ENCODE assay signal across 18 cellular contexts in the genomic region with DNA sequence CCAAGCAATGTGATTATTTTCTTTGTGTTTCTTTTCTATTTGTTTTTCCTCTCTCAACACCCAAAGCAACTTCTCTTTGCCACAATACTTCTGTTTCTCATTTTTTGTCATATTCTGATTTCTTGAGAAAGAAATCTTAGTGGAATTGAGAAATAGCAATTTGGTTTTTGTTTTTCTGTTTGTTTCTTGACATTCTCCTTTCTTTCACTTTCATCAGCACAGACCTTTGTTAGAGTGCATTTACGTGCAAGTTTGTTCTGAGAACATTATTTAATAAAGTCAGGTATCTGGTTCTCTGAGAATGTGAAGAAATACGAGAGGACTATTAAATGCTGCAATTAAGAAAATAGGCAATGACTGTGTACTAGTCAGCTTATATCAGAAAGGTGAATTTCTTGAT.
DNase-seq lines count a peak whose midpoint lies in the region; ATAC-seq and TF ChIP-seq lines count a peak whose summit lies in the region.
"Had no signal": no experiment of that assay in that cellular context is flagged by ENCODE, and none has a peak within 500 bp of the region (broad histone marks: within the 10 kb centered on the region; RNA-seq: fewer than 3 reads in every experiment).

No MANE protein-coding gene starts in this region.

- ATAC-seq in GM19395 (IDR thresholded peaks at IDR 0.05; ENCODE audit: unreplicated experiment) (peak; percentile 64), HG02884 (IDR thresholded peaks at IDR 0.05; ENCODE audit: unreplicated experiment) (peak; percentile 42), HG03469 (IDR thresholded peaks at IDR 0.05; ENCODE audit: unreplicated experiment) (peak; percentile 8)
- ATAC-seq: A549, foreskin keratinocyte, SK-N-SH treated with all-trans-retinoic acid at 6 μM for 48 hours had no signal

- BruUV-seq in Caco-2 (replicated peaks; lab: Mats Ljungman, UMichigan), result no TSS peak

- H3K9me3 ChIP-seq in Caco-2, result no peaks in the 10 kb centered on the region
- H3K9me3 ChIP-seq: A549, suprapubic skin had no signal

- H3K27ac Mint-ChIP-seq in endothelial cell (ENCODE audit: unreplicated experiment) (no peak overlapping the region), Caco-2 (ENCODE audit: unreplicated experiment) (no peak overlapping the region)
- H3K27ac Mint-ChIP-seq: CD8-positive, alpha-beta memory T cell had no signal

- H3K36me3 Mint-ChIP-seq in endothelial cell (ENCODE audit: low read depth, unreplicated experiment) (no peaks in the 10 kb centered on the region), Caco-2 (ENCODE audit: insufficient read depth, unreplicated experiment) (no peaks in the 10 kb centered on the region)
- H3K36me3 Mint-ChIP-seq: CD8-positive, alpha-beta memory T cell had no signal

- H3K4me3 Mint-ChIP-seq in endothelial cell (ENCODE audit: unreplicated experiment) (no peak overlapping the region), Caco-2 (ENCODE audit: unreplicated experiment) (no peak overlapping the region)
- H3K4me3 Mint-ChIP-seq: CD8-positive, alpha-beta memory T cell had no signal

- no peaks in the 10 kb centered on the region for H3K4me1 ChIP-seq in Caco-2
- H3K4me1 ChIP-seq: A549, foreskin keratinocyte, suprapubic skin had no signal

- H3K4me1 Mint-ChIP-seq in endothelial cell (ENCODE audit: unreplicated experiment) (no peaks in the 10 kb centered on the region), Caco-2 (ENCODE audit: low read depth, unreplicated experiment) (no peaks in the 10 kb centered on the region)
- H3K4me1 Mint-ChIP-seq: CD8-positive, alpha-beta memory T cell had no signal

- TF ChIP-seq CTCF in GM12865 (IDR thresholded peaks at IDR 0.05; ENCODE audit: insufficient read depth, low read depth, low read length, missing control alignments), result no peak
- TF ChIP-seq CTCF in endothelial cell (IDR thresholded peaks at IDR 0.05; ENCODE audit: unreplicated experiment), result no peak
- no peak for TF ChIP-seq CTCF in Caco-2 (IDR thresholded peaks at IDR 0.05; ENCODE audit: insufficient read depth in 1 of 2, low read depth in 1 of 2, low read length in 1 of 2, severe bottlenecking in 1 of 2, unreplicated experiment in 1 of 2)

- DNase-seq in GM12865 (ENCODE audit: low read depth) (peak; percentile 57), endothelial cell (ENCODE audit: low spot score) (no peak), NCI-H774 (lab: John Stamatoyannopoulos, UW) (no peak), Caco-2 (no peak), D341Med (ENCODE audit: low spot score) (no peak)
- DNase-seq: activated naive CD4-positive, alpha-beta T cell treated with Interleukin-2 at 50 U/mL for 16 hours; brain microvascular endothelial cell; CD8-positive, alpha-beta memory T cell; effector CD8-positive, alpha-beta T cell; foreskin keratinocyte; NCI-H1092 treated with DMSO at 0.1 percent for 48 hours had no signal

- peaks cover 1% of the 10 kb centered on the region for H3K27me3 Mint-ChIP-seq in endothelial cell (ENCODE audit: unreplicated experiment)
- H3K27me3 Mint-ChIP-seq in Caco-2 (ENCODE audit: insufficient read depth, unreplicated experiment), result peaks cover 5% of the 10 kb centered on the region

- H3K9me3 Mint-ChIP-seq in endothelial cell (ENCODE audit: unreplicated experiment) (no peaks in the 10 kb centered on the region), Caco-2 (ENCODE audit: unreplicated experiment) (no peaks in the 10 kb centered on the region)

- CTCF ChIA-PET in Caco-2 (lab: Charles Lee), result no interaction called here

- H3K4me3 ChIP-seq in GM12865 (ENCODE audit: low read depth, low read length) (peak overlapping the region; percentile 53), Caco-2 (ENCODE audit: low read depth, low read length) (no peak overlapping the region)
- H3K4me3 ChIP-seq: A549, skin epidermis, suprapubic skin had no signal

- H3K27me3 ChIP-seq in Caco-2 (replicated peaks; ENCODE audit: control insufficient read depth, insufficient read depth, low read length), result no peaks in the 10 kb centered on the region
- H3K27me3 ChIP-seq: brain microvascular endothelial cell, foreskin keratinocyte, suprapubic skin had no signal

- no peaks in the 10 kb centered on the region for H3K36me3 ChIP-seq in Caco-2 (ENCODE audit: control insufficient read depth, insufficient read depth, low read length)
- H3K36me3 ChIP-seq: brain microvascular endothelial cell, suprapubic skin had no signal

- intact Hi-C loops in Caco-2 (cut with micrococcal nuclease; ENCODE audit: unreplicated experiment), result no loop called here

- POLR2A ChIA-PET in Caco-2 (lab: Charles Lee), result no interaction called here

Comparison
In these comparisons a context has a peak if more than half of its experiments do, and no peak if none do; other contexts are left out.
1. ATAC-seq: peak in every context shown above with its lines; median percentile 64 in GM19395; 42 in HG02884; 8 in HG03469.